Comparison of ENCODE assay signal across 29 cellular contexts in genomic region chr6:132868057-132868456, GRCh38. TPM values are rescaled to one million over a fixed set of nuclear protein-coding genes. Genes with fewer than 3 reads are reported as not detected.
A peak's percentile ranks its signal among the peaks of the same experiment; 100 is the strongest.
DNase-seq lines count a peak whose midpoint lies in the region; ATAC-seq and TF ChIP-seq lines count a peak whose summit lies in the region.
"Had no signal": no experiment of that assay in that cellular context is flagged by ENCODE, and none has a peak within 500 bp of the region (broad histone marks: within the 10 kb centered on the region; RNA-seq: fewer than 3 reads in every experiment).

No MANE protein-coding gene starts in this region.

- H3K4me1 Mint-ChIP-seq in GM23338, result peaks cover 18% of the 10 kb centered on the region
- H3K4me1 Mint-ChIP-seq: CD14-positive monocyte; CD4-positive, alpha-beta memory T cell; CD4-positive, CD25-positive, alpha-beta regulatory T cell; CD8-positive, alpha-beta memory T cell had no signal

- TF ChIP-seq CTCF in GM23338 (conservative IDR thresholded peaks at IDR 0.05; ENCODE audit: low read depth in 2 of 2) (no peak), HEK293 (tag by site-specific recombination; IDR thresholded peaks at IDR 0.05) (no peak)

- ATAC-seq in GM23338 (no peak), right cardiac atrium (no peak)
- ATAC-seq: A549; CD8-positive, alpha-beta T cell had no signal

- H3K27me3 ChIP-seq in GM23338 (ENCODE audit: insufficient read depth), result no peaks in the 10 kb centered on the region
- H3K27me3 ChIP-seq in right cardiac atrium (ENCODE audit: control insufficient read depth, insufficient read depth), result no peaks in the 10 kb centered on the region
- H3K27me3 ChIP-seq: BE2C; BLaER1; BLaER1 treated with 17β-estradiol and CSF1 and Interleukin-3, amounts not matched to agents 10 nM and 100 nM had no signal

- WGBS in right cardiac atrium, result 85% methylated on average over 1 of the region's 1 CpG

- no peaks in the 10 kb centered on the region for H3K36me3 Mint-ChIP-seq in GM23338 (ENCODE audit: low read depth)
- H3K36me3 Mint-ChIP-seq: CD14-positive monocyte; CD4-positive, alpha-beta memory T cell; CD4-positive, CD25-positive, alpha-beta regulatory T cell; CD8-positive, alpha-beta memory T cell; CD8-positive, alpha-beta T cell had no signal

- H3K27me3 Mint-ChIP-seq in GM23338 (ENCODE audit: insufficient read depth, low read depth, poor library complexity), result no peaks in the 10 kb centered on the region

- no peak overlapping the region for H3K4me3 Mint-ChIP-seq in GM23338
- H3K4me3 Mint-ChIP-seq: B cell; CD14-positive monocyte; CD4-positive, alpha-beta memory T cell; CD4-positive, alpha-beta T cell; CD4-positive, CD25-positive, alpha-beta regulatory T cell; CD8-positive, alpha-beta memory T cell; CD8-positive, alpha-beta T cell had no signal

- H3K4me3 ChIP-seq in GM23338 (no peak overlapping the region), HEK293 (ENCODE audit: low read depth, low read length) (no peak overlapping the region), right cardiac atrium (ENCODE audit: low read length) (no peak overlapping the region)
- H3K4me3 ChIP-seq: A549; BLaER1; BLaER1 treated with 17β-estradiol and CSF1 and Interleukin-3, amounts not matched to agents 10 nM and 100 nM had no signal

- intact Hi-C loops in right cardiac atrium (cut with DNase I), result no loop called here

- H3K9me3 ChIP-seq in HEK293 (ENCODE audit: control insufficient read depth, insufficient read depth, low read depth, low read length) (no peaks in the 10 kb centered on the region), right cardiac atrium (ENCODE audit: control insufficient read depth, low read length) (no peaks in the 10 kb centered on the region)
- H3K9me3 ChIP-seq: A549; BE2C; BLaER1; BLaER1 treated with 17β-estradiol and CSF1 and Interleukin-3, amounts not matched to agents 10 nM and 100 nM; Caco-2 had no signal

- H3K36me3 ChIP-seq in GM23338 (ENCODE audit: insufficient read depth), result no peaks in the 10 kb centered on the region
- no peaks in the 10 kb centered on the region for H3K36me3 ChIP-seq in HEK293 (ENCODE audit: control insufficient read depth in 2 of 2, insufficient read depth in 1 of 2, low read length in 2 of 2)
- H3K36me3 ChIP-seq: BE2C; BLaER1; BLaER1 treated with 17β-estradiol and CSF1 and Interleukin-3, amounts not matched to agents 10 nM and 100 nM had no signal

- H3F3A ChIP-seq in GM23338 (replicated peaks; ENCODE audit: low read depth), result no peaks in the 10 kb centered on the region

- H3K9me2 ChIP-seq in GM23338 (ENCODE audit: insufficient read depth), result no peaks in the 10 kb centered on the region

- no peak overlapping the region; the same call in 1 of the 2 replicates for H2AFZ ChIP-seq in GM23338

- DNase-seq in GM23338 (ENCODE audit: low spot score) (no peak), DMS79 treated with DMSO at 0.1 percent for 48 hours (lab: John Stamatoyannopoulos, UW) (no peak), right cardiac atrium (no peak)
- DNase-seq: 8988T; ACHN; AML-193; Caco-2; Calu3; CD4-positive, alpha-beta memory T cell; CD4-positive, alpha-beta T cell; CD4-positive, CD25-positive, alpha-beta regulatory T cell; CD8-positive, alpha-beta memory T cell; CD8-positive, alpha-beta T cell; COR-L47; DMS 273 treated with DMSO at 0.1 percent for 48 hours; DMS153; DMS53; DMS79; DND-41; EL had no signal

- POLR2A ChIA-PET in HEK293 (lab: Yijun Ruan, JAX), result no interaction called here

- 0 out of 2 replicates have a peak overlapping the region, but pooled peaks have one; percentile 39 for H3K4me2 ChIP-seq in GM23338
- H3K4me2 ChIP-seq: A549; BLaER1; BLaER1 treated with 17β-estradiol and CSF1 and Interleukin-3, amounts not matched to agents 10 nM and 100 nM had no signal

- no peak overlapping the region for H3K27ac Mint-ChIP-seq in GM23338
- H3K27ac Mint-ChIP-seq: B cell; CD14-positive monocyte; CD4-positive, alpha-beta memory T cell; CD4-positive, alpha-beta T cell; CD4-positive, CD25-positive, alpha-beta regulatory T cell; CD8-positive, alpha-beta memory T cell; CD8-positive, alpha-beta T cell had no signal

- peaks cover 38% of the 10 kb centered on the region for H3K4me1 ChIP-seq in GM23338 (ENCODE audit: insufficient read depth)
- H3K4me1 ChIP-seq in HEK293 (ENCODE audit: control insufficient read depth, insufficient read depth, low read length), result no peaks in the 10 kb centered on the region
- no peaks in the 10 kb centered on the region for H3K4me1 ChIP-seq in right cardiac atrium (ENCODE audit: control insufficient read depth, insufficient read depth, low read length)
- H3K4me1 ChIP-seq: A549; BLaER1; BLaER1 treated with 17β-estradiol and CSF1 and Interleukin-3, amounts not matched to agents 10 nM and 100 nM; Caco-2 had no signal

- H3K79me2 ChIP-seq in GM23338 (replicated peaks; ENCODE audit: insufficient read depth), result no peaks in the 10 kb centered on the region

- H3K9me3 Mint-ChIP-seq in GM23338, result no peaks in the 10 kb centered on the region; the same call in 2 of the 3 replicates
- H3K9me3 Mint-ChIP-seq: CD14-positive monocyte; CD4-positive, alpha-beta T cell; CD4-positive, CD25-positive, alpha-beta regulatory T cell; CD8-positive, alpha-beta memory T cell; CD8-positive, alpha-beta T cell had no signal

- no peaks in the 10 kb centered on the region for H4K20me1 ChIP-seq in GM23338 (replicated peaks; ENCODE audit: insufficient read depth)
- H4K20me1 ChIP-seq: BLaER1; BLaER1 treated with 17β-estradiol and CSF1 and Interleukin-3, amounts not matched to agents 10 nM and 100 nM had no signal

- H3K27ac ChIP-seq in GM23338 (ENCODE audit: low read depth), result no peak overlapping the region
- no peak overlapping the region for H3K27ac ChIP-seq in HEK293 (ENCODE audit: extremely low read depth, low read depth, low read length)
- no peak overlapping the region for H3K27ac ChIP-seq in right cardiac atrium (ENCODE audit: low read length)
- H3K27ac ChIP-seq: 22Rv1; A549; BLaER1; BLaER1 treated with 17β-estradiol and CSF1 and Interleukin-3, amounts not matched to agents 10 nM and 100 nM; C4-2B had no signal

- CTCF ChIA-PET in HEK293 (lab: Yijun Ruan, JAX), result interaction anchor here (0.9 to 1.2 kb wide), 2 partner anchors 10 to 98 kb away, joined by 3 to 4 read pairs; no protein-coding TSS in a partner anchor

TF ChIP-seq in GM23338, 12 proteins besides CTCF, POLR2A, EP300 and RAD21 (continues in another document):
- TF ChIP-seq NANOG (IDR thresholded peaks at IDR 0.05; ENCODE audit: borderline replicate concordance) (no peak), ETS1 (IDR thresholded peaks at IDR 0.05) (no peak), STAT1 (IDR thresholded peaks at IDR 0.05; ENCODE audit: unreplicated experiment) (no peak), POLR2AphosphoS5 (IDR thresholded peaks at IDR 0.05; ENCODE audit: low read depth) (no peak), EZH2phosphoT487 (IDR thresholded peaks at IDR 0.05; ENCODE audit: unreplicated experiment) (no peak), ZNF331 (CRISPR knock-in tag; IDR thresholded peaks at IDR 0.05; ENCODE audit: low read depth) (no peak), CREB1 (CRISPR knock-in tag; IDR thresholded peaks at IDR 0.05; ENCODE audit: low read depth) (no peak), ZNF114 (CRISPR knock-in tag; IDR thresholded peaks at IDR 0.05) (no peak), EZH2 (IDR thresholded peaks at IDR 0.05; ENCODE audit: low read depth, unreplicated experiment) (no peak)

TF ChIP-seq in HEK293, 187 proteins besides CTCF, POLR2A, EP300 and RAD21:
- no peak for TF ChIP-seq ZNF391 (tag by site-specific recombination; IDR thresholded peaks at IDR 0.05; ENCODE audit: borderline replicate concordance, low read depth)
- no peak for TF ChIP-seq ZNF830 (tag by site-specific recombination; IDR thresholded peaks at IDR 0.05; ENCODE audit: low read depth)
- TF ChIP-seq ZNF513 (tag by site-specific recombination; IDR thresholded peaks at IDR 0.05), result peak; percentile 97
- TF ChIP-seq ZNF221 (tag by site-specific recombination; IDR thresholded peaks at IDR 0.05; ENCODE audit: borderline replicate concordance), result no peak

RNA-seq across cellular contexts. Expression of gene RPS12, which starts 53.7 kb away (rescaled TPM):
- 1,103 and 1,363 TPM in 2 replicates for total RNA-seq in GM23338 (2014; rRNA removed; shearing (Covaris generic))
- polyA plus RNA-seq in GM23338 (2016; fragmentation: Nextera tagmentation; extraction: Ambion mirVana) (1,209 and 1,220 TPM in 2 replicates), right cardiac atrium (1,063 TPM)
- total RNA-seq in right cardiac atrium, result 100 to 1,000 TPM; 554 to 686 (median 627) TPM
